1 cellular context compared by ENCODE assay signal in the genomic region with DNA sequence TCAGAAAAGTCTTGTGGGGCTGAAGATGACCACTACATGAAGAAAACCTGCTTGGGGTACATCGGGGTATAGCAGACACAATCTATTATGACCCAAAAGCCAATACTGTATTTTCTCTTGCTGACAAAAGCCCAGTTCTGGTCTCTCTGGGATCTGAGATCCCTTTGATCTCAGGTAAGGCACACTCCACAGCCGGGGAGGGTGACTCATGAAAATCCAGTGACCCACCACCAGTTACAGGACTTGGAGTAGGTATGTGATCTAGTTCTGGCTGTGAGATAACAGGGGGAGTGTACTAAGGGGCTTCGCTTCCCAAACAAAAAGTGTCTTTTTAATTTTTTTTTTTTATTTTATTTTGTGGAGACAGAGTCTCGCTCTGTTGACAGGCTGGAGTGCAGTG.
TF ChIP-seq lines count a peak whose summit lies in the region.

No MANE protein-coding gene starts in this region.

TF ChIP-seq in GM23338, 12 proteins besides CTCF, POLR2A, EP300 and RAD21:
- no peak for TF ChIP-seq EZH2 (IDR thresholded peaks at IDR 0.05; ENCODE audit: low read depth, unreplicated experiment)
- TF ChIP-seq, protein P1, sequence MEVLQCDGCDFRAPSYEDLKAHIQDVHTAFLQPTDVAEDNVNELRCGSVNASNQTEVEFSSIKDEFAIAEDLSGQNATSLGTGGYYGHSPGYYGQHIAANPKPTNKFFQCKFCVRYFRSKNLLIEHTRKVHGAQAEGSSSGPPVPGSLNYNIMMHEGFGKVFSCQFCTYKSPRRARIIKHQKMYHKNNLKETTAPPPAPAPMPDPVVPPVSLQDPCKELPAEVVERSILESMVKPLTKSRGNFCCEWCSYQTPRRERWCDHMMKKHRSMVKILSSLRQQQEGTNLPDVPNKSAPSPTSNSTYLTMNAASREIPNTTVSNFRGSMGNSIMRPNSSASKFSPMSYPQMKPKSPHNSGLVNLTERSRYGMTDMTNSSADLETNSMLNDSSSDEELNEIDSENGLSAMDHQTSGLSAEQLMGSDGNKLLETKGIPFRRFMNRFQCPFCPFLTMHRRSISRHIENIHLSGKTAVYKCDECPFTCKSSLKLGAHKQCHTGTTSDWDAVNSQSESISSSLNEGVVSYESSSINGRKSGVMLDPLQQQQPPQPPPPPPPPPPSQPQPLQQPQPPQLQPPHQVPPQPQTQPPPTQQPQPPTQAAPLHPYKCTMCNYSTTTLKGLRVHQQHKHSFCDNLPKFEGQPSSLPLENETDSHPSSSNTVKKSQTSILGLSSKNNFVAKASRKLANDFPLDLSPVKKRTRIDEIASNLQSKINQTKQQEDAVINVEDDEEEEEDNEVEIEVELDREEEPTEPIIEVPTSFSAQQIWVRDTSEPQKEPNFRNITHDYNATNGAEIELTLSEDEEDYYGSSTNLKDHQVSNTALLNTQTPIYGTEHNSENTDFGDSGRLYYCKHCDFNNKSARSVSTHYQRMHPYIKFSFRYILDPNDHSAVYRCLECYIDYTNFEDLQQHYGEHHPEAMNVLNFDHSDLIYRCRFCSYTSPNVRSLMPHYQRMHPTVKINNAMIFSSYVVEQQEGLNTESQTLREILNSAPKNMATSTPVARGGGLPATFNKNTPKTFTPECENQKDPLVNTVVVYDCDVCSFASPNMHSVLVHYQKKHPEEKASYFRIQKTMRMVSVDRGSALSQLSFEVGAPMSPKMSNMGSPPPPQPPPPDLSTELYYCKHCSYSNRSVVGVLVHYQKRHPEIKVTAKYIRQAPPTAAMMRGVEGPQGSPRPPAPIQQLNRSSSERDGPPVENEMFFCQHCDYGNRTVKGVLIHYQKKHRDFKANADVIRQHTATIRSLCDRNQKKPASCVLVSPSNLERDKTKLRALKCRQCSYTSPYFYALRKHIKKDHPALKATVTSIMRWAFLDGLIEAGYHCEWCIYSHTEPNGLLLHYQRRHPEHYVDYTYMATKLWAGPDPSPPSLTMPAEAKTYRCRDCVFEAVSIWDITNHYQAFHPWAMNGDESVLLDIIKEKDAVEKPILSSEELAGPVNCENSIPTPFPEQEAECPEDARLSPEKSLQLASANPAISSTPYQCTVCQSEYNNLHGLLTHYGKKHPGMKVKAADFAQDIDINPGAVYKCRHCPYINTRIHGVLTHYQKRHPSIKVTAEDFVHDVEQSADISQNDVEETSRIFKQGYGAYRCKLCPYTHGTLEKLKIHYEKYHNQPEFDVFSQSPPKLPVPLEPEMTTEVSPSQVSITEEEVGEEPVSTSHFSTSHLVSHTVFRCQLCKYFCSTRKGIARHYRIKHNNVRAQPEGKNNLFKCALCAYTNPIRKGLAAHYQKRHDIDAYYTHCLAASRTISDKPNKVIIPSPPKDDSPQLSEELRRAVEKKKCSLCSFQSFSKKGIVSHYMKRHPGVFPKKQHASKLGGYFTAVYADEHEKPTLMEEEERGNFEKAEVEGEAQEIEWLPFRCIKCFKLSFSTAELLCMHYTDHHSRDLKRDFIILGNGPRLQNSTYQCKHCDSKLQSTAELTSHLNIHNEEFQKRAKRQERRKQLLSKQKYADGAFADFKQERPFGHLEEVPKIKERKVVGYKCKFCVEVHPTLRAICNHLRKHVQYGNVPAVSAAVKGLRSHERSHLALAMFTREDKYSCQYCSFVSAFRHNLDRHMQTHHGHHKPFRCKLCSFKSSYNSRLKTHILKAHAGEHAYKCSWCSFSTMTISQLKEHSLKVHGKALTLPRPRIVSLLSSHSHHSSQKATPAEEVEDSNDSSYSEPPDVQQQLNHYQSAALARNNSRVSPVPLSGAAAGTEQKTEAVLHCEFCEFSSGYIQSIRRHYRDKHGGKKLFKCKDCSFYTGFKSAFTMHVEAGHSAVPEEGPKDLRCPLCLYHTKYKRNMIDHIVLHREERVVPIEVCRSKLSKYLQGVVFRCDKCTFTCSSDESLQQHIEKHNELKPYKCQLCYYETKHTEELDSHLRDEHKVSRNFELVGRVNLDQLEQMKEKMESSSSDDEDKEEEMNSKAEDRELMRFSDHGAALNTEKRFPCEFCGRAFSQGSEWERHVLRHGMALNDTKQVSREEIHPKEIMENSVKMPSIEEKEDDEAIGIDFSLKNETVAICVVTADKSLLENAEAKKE (CRISPR knock-in tag; IDR thresholded peaks at IDR 0.05) = no peak
- TF ChIP-seq ZNF114 (CRISPR knock-in tag; IDR thresholded peaks at IDR 0.05) = no peak
- TF ChIP-seq, protein P2, sequence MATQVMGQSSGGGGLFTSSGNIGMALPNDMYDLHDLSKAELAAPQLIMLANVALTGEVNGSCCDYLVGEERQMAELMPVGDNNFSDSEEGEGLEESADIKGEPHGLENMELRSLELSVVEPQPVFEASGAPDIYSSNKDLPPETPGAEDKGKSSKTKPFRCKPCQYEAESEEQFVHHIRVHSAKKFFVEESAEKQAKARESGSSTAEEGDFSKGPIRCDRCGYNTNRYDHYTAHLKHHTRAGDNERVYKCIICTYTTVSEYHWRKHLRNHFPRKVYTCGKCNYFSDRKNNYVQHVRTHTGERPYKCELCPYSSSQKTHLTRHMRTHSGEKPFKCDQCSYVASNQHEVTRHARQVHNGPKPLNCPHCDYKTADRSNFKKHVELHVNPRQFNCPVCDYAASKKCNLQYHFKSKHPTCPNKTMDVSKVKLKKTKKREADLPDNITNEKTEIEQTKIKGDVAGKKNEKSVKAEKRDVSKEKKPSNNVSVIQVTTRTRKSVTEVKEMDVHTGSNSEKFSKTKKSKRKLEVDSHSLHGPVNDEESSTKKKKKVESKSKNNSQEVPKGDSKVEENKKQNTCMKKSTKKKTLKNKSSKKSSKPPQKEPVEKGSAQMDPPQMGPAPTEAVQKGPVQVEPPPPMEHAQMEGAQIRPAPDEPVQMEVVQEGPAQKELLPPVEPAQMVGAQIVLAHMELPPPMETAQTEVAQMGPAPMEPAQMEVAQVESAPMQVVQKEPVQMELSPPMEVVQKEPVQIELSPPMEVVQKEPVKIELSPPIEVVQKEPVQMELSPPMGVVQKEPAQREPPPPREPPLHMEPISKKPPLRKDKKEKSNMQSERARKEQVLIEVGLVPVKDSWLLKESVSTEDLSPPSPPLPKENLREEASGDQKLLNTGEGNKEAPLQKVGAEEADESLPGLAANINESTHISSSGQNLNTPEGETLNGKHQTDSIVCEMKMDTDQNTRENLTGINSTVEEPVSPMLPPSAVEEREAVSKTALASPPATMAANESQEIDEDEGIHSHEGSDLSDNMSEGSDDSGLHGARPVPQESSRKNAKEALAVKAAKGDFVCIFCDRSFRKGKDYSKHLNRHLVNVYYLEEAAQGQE (IDR thresholded peaks at IDR 0.05; ENCODE audit: unreplicated experiment) = no peak
- TF ChIP-seq ZNF331 (CRISPR knock-in tag; IDR thresholded peaks at IDR 0.05; ENCODE audit: low read depth) = no peak
- no peak for TF ChIP-seq POLR2AphosphoS5 (IDR thresholded peaks at IDR 0.05; ENCODE audit: low read depth)
- TF ChIP-seq NANOG (IDR thresholded peaks at IDR 0.05; ENCODE audit: borderline replicate concordance) = no peak
- TF ChIP-seq STAT1 (IDR thresholded peaks at IDR 0.05; ENCODE audit: unreplicated experiment) = no peak
- no peak for TF ChIP-seq EZH2phosphoT487 (IDR thresholded peaks at IDR 0.05; ENCODE audit: unreplicated experiment)
- TF ChIP-seq, protein P3, sequence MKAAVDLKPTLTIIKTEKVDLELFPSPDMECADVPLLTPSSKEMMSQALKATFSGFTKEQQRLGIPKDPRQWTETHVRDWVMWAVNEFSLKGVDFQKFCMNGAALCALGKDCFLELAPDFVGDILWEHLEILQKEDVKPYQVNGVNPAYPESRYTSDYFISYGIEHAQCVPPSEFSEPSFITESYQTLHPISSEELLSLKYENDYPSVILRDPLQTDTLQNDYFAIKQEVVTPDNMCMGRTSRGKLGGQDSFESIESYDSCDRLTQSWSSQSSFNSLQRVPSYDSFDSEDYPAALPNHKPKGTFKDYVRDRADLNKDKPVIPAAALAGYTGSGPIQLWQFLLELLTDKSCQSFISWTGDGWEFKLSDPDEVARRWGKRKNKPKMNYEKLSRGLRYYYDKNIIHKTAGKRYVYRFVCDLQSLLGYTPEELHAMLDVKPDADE (IDR thresholded peaks at IDR 0.05) = no peak
- no peak for TF ChIP-seq JUNB (IDR thresholded peaks at IDR 0.05; ENCODE audit: unreplicated experiment)
- no peak for TF ChIP-seq CREB1 (CRISPR knock-in tag; IDR thresholded peaks at IDR 0.05; ENCODE audit: low read depth)
